ENCODE assay signal across 8 cellular contexts in genomic region chr1:70043806-70044205, GRCh38.
DNase-seq lines count a peak whose midpoint lies in the region; ATAC-seq and TF ChIP-seq lines count a peak whose summit lies in the region.

No MANE protein-coding gene starts in this region.

- ATAC-seq in HG02759 (IDR thresholded peaks at IDR 0.05; ENCODE audit: unreplicated experiment) = no peak
- ATAC-seq in GM21737 (IDR thresholded peaks at IDR 0.05; ENCODE audit: unreplicated experiment) = no peak
- ATAC-seq in omental fat pad (ENCODE audit: low FRiP score) = no peak

- peak; percentile 12 for DNase-seq in AG20443 (ENCODE audit: low spot score)
- peak; percentile 23 for DNase-seq in HT1080 (ENCODE audit: low read depth)
- DNase-seq in astrocyte of the hippocampus (ENCODE audit: low read depth, low spot score) = peak; percentile 87
- DNase-seq in iPS DF 19.7 (ENCODE audit: low read depth, low spot score) = peak; percentile 3
- DNase-seq in activated CD4-positive, alpha-beta T cell treated with anti-CD3 and anti-CD28 coated beads, Interleukin-2, amount 50 U/mL, for 1 hour = no peak
- DNase-seq in omental fat pad (ENCODE audit: low spot score) = no peak

- TF ChIP-seq CTCF in omental fat pad (IDR thresholded peaks at IDR 0.05) = no peak

Comparison
In these comparisons a context has a peak if more than half of its experiments do, and no peak if none do; other contexts are left out.
1. DNase-seq: peak in AG20443 (single experiment), HT1080 (single experiment), astrocyte of the hippocampus (single experiment) and iPS DF 19.7 (single experiment); none in activated CD4-positive, alpha-beta T cell treated with anti-CD3 and anti-CD28 coated beads, Interleukin-2, amount 50 U/mL, for 1 hour (single experiment) and omental fat pad (single experiment).